Comparison of ENCODE assay signal across 23 cellular contexts in the genomic region with DNA sequence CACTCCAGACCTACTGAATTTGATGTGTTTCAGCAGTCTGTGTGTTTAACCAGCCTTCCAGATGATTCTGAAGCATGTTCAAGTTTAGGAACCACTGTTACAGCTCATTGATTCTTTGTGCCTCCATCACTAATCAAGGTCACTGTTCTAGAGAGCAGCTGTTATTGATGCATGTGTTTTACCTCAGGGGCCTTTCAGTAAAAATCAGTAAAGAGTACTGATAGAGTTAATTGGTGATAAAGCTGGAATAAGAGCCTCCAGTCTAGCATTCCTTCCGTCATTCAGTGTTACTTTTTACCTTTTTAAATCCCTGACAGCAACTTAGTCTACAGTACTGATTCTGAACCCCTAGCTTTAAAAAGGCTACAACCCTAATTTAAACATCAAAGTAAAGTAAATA.
"Had no signal": no experiment of that assay in that cellular context is flagged by ENCODE, and none has a peak within 500 bp of the region (broad histone marks: within the 10 kb centered on the region; RNA-seq: fewer than 3 reads in every experiment).

No MANE protein-coding gene starts in this region.

- H3K27me3 ChIP-seq: ascending aorta, colonic mucosa, esophagus squamous epithelium, gastrocnemius medialis, right atrium auricular region, spleen, upper lobe of left lung had no signal

- DNase-seq: activated CD4-positive, alpha-beta T cell treated with anti-CD3 and anti-CD28 coated beads for 4 hours; activated CD4-positive, alpha-beta T cell treated with anti-CD3 and anti-CD28 coated beads, Interleukin-2, amount 50 U/mL, for 48 hours; activated CD4-positive, CD25-positive, alpha-beta regulatory T cell; activated gamma-delta T cell treated with Interleukin-2 at 50 U/mL for 16 hours; colonic mucosa; endodermal cell; esophagus squamous epithelium; gastrocnemius medialis; hippocampal formation; occipital lobe; spleen; stimulated activated CD4-positive, alpha-beta T cell treated with anti-CD3 and anti-CD28 coated beads, Interleukin-4, amount 100 ng/mL, for 1 hour; stimulated activated naive CD4-positive, alpha-beta T cell; T1000; upper lobe of left lung had no signal

- H3K27me3 Mint-ChIP-seq: activated naive CD4-positive, alpha-beta T cell treated with anti-CD3 and anti-CD28 coated beads, Interleukin-2, amount 50 U/mL, for 24 hours; central memory CD8-positive, alpha-beta T cell; memory B cell; progenitor cell of endocrine pancreas had no signal

- H3K9me3 Mint-ChIP-seq: activated naive CD4-positive, alpha-beta T cell treated with anti-CD3 and anti-CD28 coated beads, Interleukin-2, amount 50 U/mL, for 24 hours; activated T-helper 1 cell treated with anti-CD3 and anti-CD28 coated beads, Interleukin-12 subunit alpha, Interleukin-12 subunit beta, Interleukin-2, Interleukin-4 antibody, amounts not matched to agents 30 ng/mL and 10 ng/mL and 1 ng/mL, durations not matched to agents 14 hours and 24 hours and 36 hours; central memory CD8-positive, alpha-beta T cell; endodermal cell; memory B cell had no signal

- H3K9me3 ChIP-seq: ascending aorta, colonic mucosa, esophagus squamous epithelium, gastrocnemius medialis, right atrium auricular region, spleen, thoracic aorta, upper lobe of left lung had no signal

- H3K27ac Mint-ChIP-seq: activated T-helper 1 cell treated with anti-CD3 and anti-CD28 coated beads, Interleukin-12 subunit alpha, Interleukin-12 subunit beta, Interleukin-2, Interleukin-4 antibody, amounts not matched to agents 30 ng/mL and 10 ng/mL and 1 ng/mL, durations not matched to agents 14 hours and 24 hours and 36 hours; endodermal cell; memory B cell; progenitor cell of endocrine pancreas had no signal

- H3K36me3 ChIP-seq: colonic mucosa had no signal

- ATAC-seq: gastrocnemius medialis had no signal

- H3K4me3 Mint-ChIP-seq: activated naive CD4-positive, alpha-beta T cell treated with anti-CD3 and anti-CD28 coated beads, Interleukin-2, amount 50 U/mL, for 24 hours; activated T-helper 1 cell treated with anti-CD3 and anti-CD28 coated beads, Interleukin-12 subunit alpha, Interleukin-12 subunit beta, Interleukin-2, Interleukin-4 antibody, amounts not matched to agents 30 ng/mL and 10 ng/mL and 1 ng/mL, durations not matched to agents 14 hours and 24 hours and 36 hours; central memory CD8-positive, alpha-beta T cell; endodermal cell; memory B cell had no signal

- H3K4me3 ChIP-seq: ascending aorta, colonic mucosa, esophagus squamous epithelium, gastrocnemius medialis, right atrium auricular region, spleen, thoracic aorta, upper lobe of left lung had no signal

- H3K27ac ChIP-seq: colonic mucosa, esophagus squamous epithelium, gastrocnemius medialis, right atrium auricular region, spleen, thoracic aorta, upper lobe of left lung had no signal
